Comparison of ENCODE assay signal across 12 cellular contexts in genomic region chr3:149448331-149448831, GRCh38. TPM values are rescaled to one million over a fixed set of nuclear protein-coding genes. Genes with fewer than 3 reads are reported as not detected.
A peak's percentile ranks its signal among the peaks of the same experiment; 100 is the strongest.
DNase-seq lines count a peak whose midpoint lies in the region; ATAC-seq and TF ChIP-seq lines count a peak whose summit lies in the region.
"Had no signal": no experiment of that assay in that cellular context is flagged by ENCODE, and none has a peak within 500 bp of the region (broad histone marks: within the 10 kb centered on the region; RNA-seq: fewer than 3 reads in every experiment).

No MANE protein-coding gene starts in this region.

- TF ChIP-seq CTCF in nephron (IDR thresholded peaks at IDR 0.05; ENCODE audit: unreplicated experiment in 3 of 3): no peak
- no peak for TF ChIP-seq CTCF in GM13977 (IDR thresholded peaks at IDR 0.05; ENCODE audit: extremely low read depth, insufficient read depth, missing control alignments)

- H3K4me1 Mint-ChIP-seq in dendritic cell treated with granulocyte-macrophage colony-stimulating factor and Interleukin-4, amounts not matched to agents 40 ng/mL and 50 ng/mL, for 4 days (ENCODE audit: low read depth): peaks cover 34% of the 10 kb centered on the region
- H3K4me1 Mint-ChIP-seq in nephron: peaks cover 43% of the 10 kb centered on the region

- ATAC-seq in HG03460 (IDR thresholded peaks at IDR 0.05; ENCODE audit: unreplicated experiment) (no peak), left colon (no peak)

- in situ Hi-C loops in GM13977 (cut with MboI; ENCODE audit: low pct_unique_long_range_greater_than_20kb, low sequenced_read_pairs, unreplicated experiment): no loop called here

- intact Hi-C loops in dendritic cell treated with granulocyte-macrophage colony-stimulating factor and Interleukin-4, amounts not matched to agents 40 ng/mL and 50 ng/mL, for 4 days (cut with micrococcal nuclease): no loop called here
- intact Hi-C loops in left colon (cut with DNase I, micrococcal nuclease): no loop called here

- H3K27me3 Mint-ChIP-seq in dendritic cell treated with granulocyte-macrophage colony-stimulating factor and Interleukin-4, amounts not matched to agents 40 ng/mL and 50 ng/mL, for 4 days: no peaks in the 10 kb centered on the region
- H3K27me3 Mint-ChIP-seq in nephron (ENCODE audit: low read depth): no peaks in the 10 kb centered on the region

- no peak overlapping the region for H3K4me3 Mint-ChIP-seq in dendritic cell treated with granulocyte-macrophage colony-stimulating factor and Interleukin-4, amounts not matched to agents 40 ng/mL and 50 ng/mL, for 4 days
- no peak overlapping the region for H3K4me3 Mint-ChIP-seq in nephron

- peaks cover 5% of the 10 kb centered on the region for H3K36me3 Mint-ChIP-seq in dendritic cell treated with granulocyte-macrophage colony-stimulating factor and Interleukin-4, amounts not matched to agents 40 ng/mL and 50 ng/mL, for 4 days (ENCODE audit: low read depth)
- H3K36me3 Mint-ChIP-seq in nephron (ENCODE audit: low read depth): peaks cover 7% of the 10 kb centered on the region

- H3K9me3 Mint-ChIP-seq in dendritic cell treated with granulocyte-macrophage colony-stimulating factor and Interleukin-4, amounts not matched to agents 40 ng/mL and 50 ng/mL, for 4 days: peaks cover 22% of the 10 kb centered on the region
- H3K9me3 Mint-ChIP-seq in nephron: peaks cover 24% of the 10 kb centered on the region

- peak overlapping the region; percentile 35 for H3K27ac Mint-ChIP-seq in dendritic cell treated with granulocyte-macrophage colony-stimulating factor and Interleukin-4, amounts not matched to agents 40 ng/mL and 50 ng/mL, for 4 days
- H3K27ac Mint-ChIP-seq in nephron: peak overlapping the region; percentile 81 to 95 (median 93)

- DNase-seq in EH (ENCODE audit: low read depth) (peak; percentile 91), NOMO-1 treated with DMSO at 0.1 percent for 48 hours (lab: John Stamatoyannopoulos, UW; ENCODE audit: unreplicated experiment) (peak; percentile 99), GM13977 (ENCODE audit: low spot score) (no peak), amygdala (lab: John Stamatoyannopoulos, UW) (no peak), left colon (no peak)
- DNase-seq: activated effector memory CD4-positive, alpha-beta T cell treated with anti-CD3 and anti-CD28 coated beads, Interleukin-2, amount 50 U/mL, for 16 hours; foreskin melanocyte; NCI-H1694 had no signal

RNA-seq across cellular contexts. Expression of gene TM4SF4, which starts 26.1 kb away (rescaled TPM):
- under 1 TPM in 1 of 2 donors, not detected in 1; 0.70 TPM for total RNA-seq in left colon
- total RNA-seq: G401 had no signal

Comparison
In these comparisons a context has a peak if more than half of its experiments do, and no peak if none do; other contexts are left out.
1. DNase-seq: peak in EH (single experiment) and NOMO-1 treated with DMSO at 0.1 percent for 48 hours (single experiment); none in GM13977 (single experiment), amygdala (0 of 56) and left colon (0 of 2).